8 cellular contexts compared by ENCODE assay signal in the genomic region with DNA sequence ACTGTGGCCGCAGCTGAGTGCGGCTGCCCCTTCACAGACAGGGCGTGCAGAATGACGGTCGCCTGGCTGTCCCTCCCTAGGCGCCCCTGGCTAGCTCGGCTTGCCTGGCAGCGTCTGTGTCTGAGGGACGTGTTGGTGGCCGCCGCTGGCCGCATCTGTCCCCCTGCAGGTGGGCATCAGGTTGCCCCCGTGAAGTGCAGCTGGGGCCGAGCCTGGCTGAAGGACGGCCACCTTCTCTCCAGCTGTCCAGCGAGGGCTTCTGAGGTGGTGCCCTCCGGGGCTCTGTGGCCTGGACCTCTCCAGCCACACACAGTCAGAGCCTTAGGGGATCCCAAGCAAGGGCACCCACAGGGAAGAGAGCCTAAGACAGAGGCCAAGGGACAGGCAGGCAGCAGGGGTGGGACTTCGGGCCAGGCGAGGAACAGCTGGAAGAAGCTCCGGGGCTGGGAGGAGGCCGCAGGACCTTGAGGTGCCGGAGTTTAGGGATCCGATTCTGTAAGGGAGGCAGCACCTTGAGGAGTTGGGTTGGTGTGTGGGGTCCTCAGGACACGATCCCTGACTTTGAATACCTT.
A peak's percentile ranks its signal among the peaks of the same experiment; 100 is the strongest.
DNase-seq lines count a peak whose midpoint lies in the region; ATAC-seq and TF ChIP-seq lines count a peak whose summit lies in the region.

No MANE protein-coding gene starts in this region.

- peak overlapping the region; percentile 81 for H3K4me3 Mint-ChIP-seq in Caco-2 (ENCODE audit: unreplicated experiment)

- TF ChIP-seq CTCF in Caco-2 (IDR thresholded peaks at IDR 0.05; ENCODE audit: insufficient read depth in 1 of 2, low read depth in 1 of 2, low read length in 1 of 2, severe bottlenecking in 1 of 2, unreplicated experiment in 1 of 2), result no peak
- no peak for TF ChIP-seq CTCF in VCaP (conservative IDR thresholded peaks at IDR 0.05)
- no peak for TF ChIP-seq CTCF in fibroblast of pulmonary artery (IDR thresholded peaks at IDR 0.05; ENCODE audit: low read length, missing control alignments)
- TF ChIP-seq CTCF in psoas muscle (IDR thresholded peaks at IDR 0.05), result no peak

- H3K27me3 ChIP-seq in Caco-2 (replicated peaks; ENCODE audit: control insufficient read depth, insufficient read depth, low read length) (no peaks in the 10 kb centered on the region), psoas muscle (ENCODE audit: insufficient read depth in 3 of 3, low read length in 2 of 3) (no peaks in the 10 kb centered on the region)

- H3K27ac Mint-ChIP-seq in Caco-2 (ENCODE audit: unreplicated experiment), result peak overlapping the region; percentile 75

- H3K4me1 Mint-ChIP-seq in Caco-2 (ENCODE audit: low read depth, unreplicated experiment), result peaks cover 12% of the 10 kb centered on the region

- H3K36me3 ChIP-seq in Caco-2 (ENCODE audit: control insufficient read depth, insufficient read depth, low read length) (no peaks in the 10 kb centered on the region), psoas muscle (ENCODE audit: insufficient read depth in 1 of 2, low read depth in 1 of 2) (no peaks in the 10 kb centered on the region)

- intact Hi-C loops in Caco-2 (cut with micrococcal nuclease; ENCODE audit: unreplicated experiment), result loop anchor here (2.0 to 10.0 kb wide), 2 partner anchors 57 to 379 kb away; no protein-coding TSS in a partner anchor
- intact Hi-C loops in psoas muscle (cut with DNase I), result loop anchor here in 1 of 2 donors (5.0 kb wide), 1 partner anchor 72 kb away; no protein-coding TSS in a partner anchor

- no peaks in the 10 kb centered on the region for H3K27me3 Mint-ChIP-seq in Caco-2 (ENCODE audit: insufficient read depth, unreplicated experiment)

- POLR2A ChIA-PET in Caco-2 (lab: Charles Lee), result interaction anchor here (0.6 to 1.4 kb wide), 6 partner anchors 9 to 37 kb away, joined by 3 to 11 read pairs (median 3); no protein-coding TSS in a partner anchor

- peak overlapping the region; percentile 54 for H3K4me3 ChIP-seq in Caco-2 (ENCODE audit: low read depth, low read length)
- peak overlapping the region; percentile 57 for H3K4me3 ChIP-seq in fibroblast of pulmonary artery (replicated peaks; ENCODE audit: low read depth, low read length)
- H3K4me3 ChIP-seq in psoas muscle, result peak overlapping the region; percentile 75

- H3K4me1 ChIP-seq in Caco-2, result peaks cover 35% of the 10 kb centered on the region
- H3K4me1 ChIP-seq in psoas muscle, result peaks cover 4% of the 10 kb centered on the region

- BruUV-seq in Caco-2 (replicated peaks; lab: Mats Ljungman, UMichigan), result no TSS peak

- H3K9me3 ChIP-seq in Caco-2, result peaks cover 5% of the 10 kb centered on the region; the same call in 1 of the 2 replicates
- no peaks in the 10 kb centered on the region for H3K9me3 ChIP-seq in psoas muscle

- WGBS in psoas muscle, 3 donors, result 35 to 48% (median 42%) methylated on average over 24 of the region's 24 CpGs

- H3K36me3 Mint-ChIP-seq in Caco-2 (ENCODE audit: insufficient read depth, unreplicated experiment), result peaks cover 12% of the 10 kb centered on the region

- DNase-seq in Caco-2 (no peak), fibroblast of pulmonary artery (ENCODE audit: low read depth) (no peak), psoas muscle (no peak), CD1c-positive myeloid dendritic cell (ENCODE audit: extremely low spot score) (no peak)
- no peak for DNase-seq in effector CD8-positive, alpha-beta T cell (lab: John Stamatoyannopoulos, UW)
- DNase-seq in stimulated activated CD4-positive, alpha-beta T cell treated with anti-CD3 and anti-CD28 coated beads, Interleukin-2, amount 100 ng/mL, for 48 hours, result no peak

- no peaks in the 10 kb centered on the region for H3K9me3 Mint-ChIP-seq in Caco-2 (ENCODE audit: unreplicated experiment)

- ATAC-seq in psoas muscle (no peak), HG03439 (IDR thresholded peaks at IDR 0.05; ENCODE audit: unreplicated experiment) (no peak)

- CTCF ChIA-PET in Caco-2 (lab: Charles Lee), result interaction anchor here (0.6 to 2.4 kb wide), 12 partner anchors 10 to 1421 kb away, joined by 3 to 20 read pairs (median 4); no protein-coding TSS in a partner anchor

- H3K27ac ChIP-seq in VCaP (peak overlapping the region; percentile 78), psoas muscle (peak overlapping the region; percentile 88)
